ENCODE assay signal across 24 cellular contexts in genomic region chr12:15205341-15206010, GRCh38. TPM values are rescaled to one million over a fixed set of nuclear protein-coding genes. Genes with fewer than 3 reads are reported as not detected.
DNase-seq lines count a peak whose midpoint lies in the region; ATAC-seq, FAIRE-seq and TF ChIP-seq lines count a peak whose summit lies in the region.
"Had no signal": no experiment of that assay in that cellular context is flagged by ENCODE, and none has a peak within 500 bp of the region (broad histone marks: within the 10 kb centered on the region; RNA-seq: fewer than 3 reads in every experiment).

No MANE protein-coding gene starts in this region.

- POLR2A ChIA-PET in HepG2 (lab: Yijun Ruan, JAX): no interaction called here

- FAIRE-seq in HepG2 (lab: Jason Lieb, UNC): no peak
- FAIRE-seq in D721Med (lab: Jason Lieb, UNC): no peak

- H3K4me2 ChIP-seq in HepG2 (ENCODE audit: low read depth, low read length): no peak overlapping the region
- H3K4me2 ChIP-seq: BLaER1 had no signal

- no peaks in the 10 kb centered on the region for H3K36me3 ChIP-seq in liver (ENCODE audit: control insufficient read depth in 4 of 4, insufficient read depth in 3 of 4, low read depth in 1 of 4, low read length in 3 of 4)
- H3K36me3 ChIP-seq in HepG2 (replicated peaks in 1 of 2; ENCODE audit: control insufficient read depth in 1 of 2, insufficient read depth in 2 of 2, low read length in 2 of 2): no peaks in the 10 kb centered on the region
- no peaks in the 10 kb centered on the region for H3K36me3 ChIP-seq in left lung
- no peaks in the 10 kb centered on the region for H3K36me3 ChIP-seq in skeletal muscle tissue (ENCODE audit: control insufficient read depth in 3 of 3, insufficient read depth in 3 of 3, low read length in 3 of 3)
- H3K36me3 ChIP-seq: BLaER1 had no signal

- no peak for TF ChIP-seq POLR2A in HepG2 (IDR thresholded peaks at IDR 0.05; ENCODE audit: insufficient read depth in 1 of 2, low read depth in 2 of 2, low read length in 2 of 2)

- WGBS in liver: 84% methylated on average over 8 of the region's 8 CpGs
- 12% methylated on average over 8 of the region's 8 CpGs for WGBS in HepG2 (ENCODE audit: low lambda C conversion rate)

- CTCF ChIA-PET in HepG2 (lab: Yijun Ruan, JAX; ENCODE audit: low intra/inter-chr PET ratio, low total read pairs): no interaction called here

- TF ChIP-seq EP300 in HepG2 (IDR thresholded peaks at IDR 0.05; ENCODE audit: low read depth in 2 of 2, low read length in 2 of 2) (no peak), HepG2 (CRISPR knock-in tag; IDR thresholded peaks at IDR 0.05; ENCODE audit: borderline replicate concordance) (no peak)

- H3K4me3 ChIP-seq in liver (ENCODE audit: low read depth in 1 of 3, low read length in 3 of 3): no peak overlapping the region
- no peak overlapping the region for H3K4me3 ChIP-seq in HepG2 (replicated peaks in 1 of 3; ENCODE audit: insufficient read depth in 1 of 3, low read depth in 2 of 3, low read length in 3 of 3)
- H3K4me3 ChIP-seq in left lung: no peak overlapping the region
- H3K4me3 ChIP-seq in skeletal muscle tissue (ENCODE audit: low read length in 3 of 3): no peak overlapping the region
- H3K4me3 ChIP-seq: BLaER1 had no signal

- no peak overlapping the region for H3K9ac ChIP-seq in liver (ENCODE audit: low read depth in 1 of 2, low read length in 2 of 2)
- no peak overlapping the region for H3K9ac ChIP-seq in HepG2 (ENCODE audit: insufficient read depth, low read depth, low read length)
- H3K9ac ChIP-seq in skeletal muscle tissue (ENCODE audit: low read depth in 1 of 3, low read length in 3 of 3): no peak overlapping the region
- H3K9ac ChIP-seq: BLaER1 had no signal

- no TSS peak for BruUV-seq in HepG2 (replicated peaks; lab: Mats Ljungman, UMichigan)

- TF ChIP-seq CTCF in liver (IDR thresholded peaks at IDR 0.05; ENCODE audit: low read depth, low read length, missing input control) (no peak), HepG2 (CRISPR knock-in tag; IDR thresholded peaks at IDR 0.05) (no peak), left lung (IDR thresholded peaks at IDR 0.05) (no peak), D721Med (IDR thresholded peaks at IDR 0.05; ENCODE audit: insufficient read depth, missing control alignments) (no peak)

- intact Hi-C loops in HepG2 (cut with micrococcal nuclease; ENCODE audit: unreplicated experiment) (no loop called here), left lung (cut with DNase I) (no loop called here)

- H3K4me1 ChIP-seq in liver (ENCODE audit: control insufficient read depth in 4 of 4, insufficient read depth in 4 of 4, low read length in 3 of 4) (no peaks in the 10 kb centered on the region), HepG2 (ENCODE audit: insufficient read depth, low read length) (no peaks in the 10 kb centered on the region), left lung (no peaks in the 10 kb centered on the region), skeletal muscle tissue (ENCODE audit: control insufficient read depth in 3 of 3, insufficient read depth in 3 of 3, low read length in 3 of 3) (peaks cover 0 to 6% (median 5%) of the 10 kb centered on the region in 3 donors)
- H3K4me1 ChIP-seq: BLaER1 had no signal

- no peak for TF ChIP-seq RAD21 in liver (IDR thresholded peaks at IDR 0.05)
- TF ChIP-seq RAD21 in HepG2 (CRISPR knock-in tag; IDR thresholded peaks at IDR 0.05): no peak

- in situ Hi-C loops in HepG2 (cut with HindIII; ENCODE audit: extremely low pct_ligation_motif_present, low pct_unique_long_range_greater_than_20kb): loop anchor here (25.0 kb wide), 1 partner anchor 468 kb away; no protein-coding TSS in a partner anchor

- no peak for DNase-seq in HepG2 (ENCODE audit: low spot score)
- DNase-seq in left lung: no peak
- no peak for DNase-seq in superior temporal gyrus (ENCODE audit: extremely low spot score)
- no peak for DNase-seq in UCSD-AML1 (lab: John Stamatoyannopoulos, UW; ENCODE audit: unreplicated experiment)
- no peak for DNase-seq in D721Med (ENCODE audit: insufficient read length, low spot score)
- DNase-seq: 8988T; activated B cell treated with CpG ODN at 0.5 μM for 24 hours; activated naive CD8-positive, alpha-beta T cell treated with anti-CD3 and anti-CD28 coated beads, Interleukin-2, amount 10 ng/mL, durations not matched to agents 7 days and 5 days; central memory CD4-positive, alpha-beta T cell; effector CD8-positive, alpha-beta T cell; GF-D8; MV-4-11; naive B cell; NCI-H2029; NCI-H510A treated with DMSO at 0.1 percent for 48 hours; stimulated activated CD4-positive, alpha-beta T cell treated with anti-CD3 and anti-CD28 coated beads, Interleukin-1b, Interleukin-23, amount 100 ng/mL, for 48 hours; substantia nigra; T-helper 17 cell had no signal

- H2AFZ ChIP-seq in HepG2 (ENCODE audit: low read length): no peak overlapping the region

- no peaks in the 10 kb centered on the region for H4K20me1 ChIP-seq in HepG2 (ENCODE audit: insufficient read depth, low read length)
- H4K20me1 ChIP-seq: BLaER1 had no signal

- ATAC-seq in HepG2: no peak
- peak; percentile 55 for ATAC-seq in left lung
- no peak for ATAC-seq in HG02840 (IDR thresholded peaks at IDR 0.05; ENCODE audit: low FRiP score, unreplicated experiment)
- ATAC-seq: left lobe of liver, T-helper 17 cell had no signal

- H3K9me3 ChIP-seq in liver (ENCODE audit: control insufficient read depth in 4 of 4, low read length in 3 of 4) (no peaks in the 10 kb centered on the region), HepG2 (ENCODE audit: low read length) (no peaks in the 10 kb centered on the region), left lung (no peaks in the 10 kb centered on the region), skeletal muscle tissue (ENCODE audit: control insufficient read depth in 3 of 3, low read length in 3 of 3) (no peaks in the 10 kb centered on the region)
- H3K9me3 ChIP-seq: BLaER1 had no signal

- H3K79me2 ChIP-seq in HepG2 (ENCODE audit: insufficient read depth, low read length): no peaks in the 10 kb centered on the region

- H3K27ac ChIP-seq in liver (ENCODE audit: low read depth in 1 of 2, low read length in 2 of 2) (no peak overlapping the region), HepG2 (ENCODE audit: extremely low read length, insufficient read depth, low read length) (no peak overlapping the region), left lung (peak overlapping the region in 1 of 2 donors; percentile 75), skeletal muscle tissue (ENCODE audit: low read depth, low read length) (peak overlapping the region; percentile 2)
- H3K27ac ChIP-seq: BLaER1 had no signal

- H3K27me3 ChIP-seq in liver (ENCODE audit: control insufficient read depth in 4 of 4, insufficient read depth in 4 of 4, low read length in 3 of 4) (peaks cover 0 to 7% (median 0%) of the 10 kb centered on the region in 4 donors), HepG2 (ENCODE audit: control insufficient read depth in 1 of 2, insufficient read depth in 2 of 2, low read length in 2 of 2) (no peaks in the 10 kb centered on the region), left lung (no peaks in the 10 kb centered on the region), skeletal muscle tissue (ENCODE audit: control insufficient read depth in 3 of 3, insufficient read depth in 3 of 3, low read length in 3 of 3) (no peaks in the 10 kb centered on the region)
- H3K27me3 ChIP-seq: BLaER1 had no signal

TF ChIP-seq in HepG2, 621 proteins besides CTCF, POLR2A, EP300 and RAD21:
- TF ChIP-seq ZNF816 (CRISPR knock-in tag; IDR thresholded peaks at IDR 0.05; ENCODE audit: borderline replicate concordance): no peak
- TF ChIP-seq CEBPB (IDR thresholded peaks at IDR 0.05; ENCODE audit: borderline replicate concordance, low read depth, low read length): no peak

RNA-seq across cellular contexts. Expression of gene RERG, which starts 15.7 kb away (rescaled TPM):
- total RNA-seq in liver: 1 to 10 TPM; 1.0 to 1.4 TPM
- polyA plus RNA-seq in liver: 1 to 10 TPM; 1.0 to 1.2 TPM
- total RNA-seq in HepG2 (2016; rRNA removed; fragmentation: Illumina TruSeq; extraction: Trizol): not detected in 2 replicates
- not detected in 2 replicates for total RNA-seq in HepG2 (2016; cell fraction: cytosol; rRNA removed; fragmentation: Illumina TruSeq; extraction: Trizol; ENCODE audit: low read depth)
- total RNA-seq in HepG2 (2016; cell fraction: insoluble cytoplasmic fraction; rRNA removed; fragmentation: Illumina TruSeq; extraction: Trizol): not detected in 2 replicates
- not detected in 2 replicates for total RNA-seq in HepG2 (2016; cell fraction: membrane; rRNA removed; fragmentation: Illumina TruSeq; extraction: Trizol)
- total RNA-seq in HepG2 (2016; cell fraction: nucleus; rRNA removed; fragmentation: Illumina TruSeq; extraction: Trizol): not detected in 2 replicates
- not detected in 2 replicates for polyA plus RNA-seq in HepG2 (2011; rRNA removed)
- not detected in 2 replicates for polyA plus RNA-seq in HepG2 (2011; cell fraction: cytosol; rRNA removed)
- polyA plus RNA-seq in HepG2 (2011; cell fraction: nucleus; rRNA removed): not detected in 2 replicates
- polyA plus RNA-seq in HepG2 (2012): not detected in 2 replicates
- not detected in 2 replicates for polyA plus RNA-seq in HepG2 (2016; cell fraction: cytosol; fragmentation: Illumina TruSeq; extraction: Trizol; ENCODE audit: low read depth)
- polyA plus RNA-seq in HepG2 (2016; cell fraction: insoluble cytoplasmic fraction; fragmentation: Illumina TruSeq; extraction: Trizol; ENCODE audit: low read depth): not detected in 2 replicates
- polyA plus RNA-seq in HepG2 (2016; cell fraction: membrane; fragmentation: Illumina TruSeq; extraction: Trizol; ENCODE audit: low read depth): not detected in 2 replicates
- not detected in 2 replicates for polyA plus RNA-seq in HepG2 (2016; cell fraction: nucleus; fragmentation: Illumina TruSeq; extraction: Trizol; ENCODE audit: insufficient read depth, low read depth)
- polyA minus RNA-seq in HepG2 (2011; rRNA and poly(A)+ RNA removed; ENCODE audit: low replicate concordance): not detected in 2 replicates
- not detected in 2 replicates for polyA minus RNA-seq in HepG2 (2011; cell fraction: cytosol; rRNA and poly(A)+ RNA removed)
- not detected in 2 replicates for polyA minus RNA-seq in HepG2 (2011; cell fraction: nucleus; rRNA and poly(A)+ RNA removed)
- total RNA-seq in left lung: 10 to 100 TPM; 11.5 to 12.4 TPM
- 4.7 TPM for total RNA-seq in skeletal muscle tissue
- total RNA-seq: activated B cell treated with CpG ODN at 0.5 μM for 24 hours; activated naive CD8-positive, alpha-beta T cell treated with anti-CD3 and anti-CD28 coated beads, Interleukin-2, amount 10 ng/mL, durations not matched to agents 7 days and 5 days; T-helper 17 cell had no signal
- polyA plus RNA-seq: IgD-negative memory B cell had no signal
